1 cellular context compared by ENCODE assay signal in genomic region chr20:43853174-43853803, GRCh38.
TF ChIP-seq lines count a peak whose summit lies in the region.

No MANE protein-coding gene starts in this region.

TF ChIP-seq in IMR-90, 13 proteins besides CTCF, POLR2A, EP300 and RAD21:
- TF ChIP-seq MXI1 (IDR thresholded peaks at IDR 0.05; ENCODE audit: borderline replicate concordance, low read depth, low read length): no peak
- TF ChIP-seq USF2 (IDR thresholded peaks at IDR 0.05; ENCODE audit: low read depth, low read length): no peak
- no peak for TF ChIP-seq FOS (IDR thresholded peaks at IDR 0.05; ENCODE audit: low read depth, low read length)
- TF ChIP-seq ELK1 (IDR thresholded peaks at IDR 0.05; ENCODE audit: borderline replicate concordance, low read depth, low read length): no peak
- TF ChIP-seq SMC3 (IDR thresholded peaks at IDR 0.05; ENCODE audit: low read depth, low read length): no peak
- no peak for TF ChIP-seq RFX5 (IDR thresholded peaks at IDR 0.05; ENCODE audit: low read depth, low read length)
- TF ChIP-seq NFE2L2 (IDR thresholded peaks at IDR 0.05; ENCODE audit: low read depth, low read length): no peak
- TF ChIP-seq CEBPB (IDR thresholded peaks at IDR 0.05; ENCODE audit: low read depth, low read length): no peak
- TF ChIP-seq BHLHE40 (IDR thresholded peaks at IDR 0.05; ENCODE audit: low read depth, low read length): no peak
- TF ChIP-seq MAZ (IDR thresholded peaks at IDR 0.05; ENCODE audit: borderline replicate concordance, low read depth, low read length): no peak
- no peak for TF ChIP-seq RCOR1 (IDR thresholded peaks at IDR 0.05; ENCODE audit: insufficient replicate concordance, low read length)
- no peak for TF ChIP-seq CHD1 (IDR thresholded peaks at IDR 0.05; ENCODE audit: low read depth, low read length)
- TF ChIP-seq MAFK (IDR thresholded peaks at IDR 0.05; ENCODE audit: low read depth, low read length): no peak
